11 cellular contexts compared by ENCODE assay signal in the genomic region with DNA sequence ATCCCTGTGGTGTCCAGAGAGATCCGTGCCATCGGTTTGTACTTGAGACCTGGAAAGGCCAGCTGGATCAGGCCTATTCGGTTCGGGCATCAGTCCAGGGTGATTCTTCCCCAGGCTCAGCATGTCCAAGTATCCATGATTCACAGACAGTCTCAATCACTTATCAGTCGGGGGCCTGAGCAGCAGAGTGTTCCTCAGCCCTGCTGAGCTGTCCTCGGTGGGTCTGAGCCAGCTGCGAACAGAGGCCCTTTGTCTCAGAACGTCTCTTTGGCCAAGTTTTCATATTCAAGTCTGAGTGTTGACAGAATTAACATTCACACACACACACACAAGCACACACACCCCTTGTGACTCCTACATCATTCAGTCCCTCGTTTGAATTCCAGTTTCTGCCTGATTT. TPM values are rescaled to one million over a fixed set of nuclear protein-coding genes. Genes with fewer than 3 reads are reported as not detected.
A peak's percentile ranks its signal among the peaks of the same experiment; 100 is the strongest.
DNase-seq lines count a peak whose midpoint lies in the region; ATAC-seq, FAIRE-seq and TF ChIP-seq lines count a peak whose summit lies in the region.
"Had no signal": no experiment of that assay in that cellular context is flagged by ENCODE, and none has a peak within 500 bp of the region (broad histone marks: within the 10 kb centered on the region; RNA-seq: fewer than 3 reads in every experiment).

No MANE protein-coding gene starts in this region.

- H3K36me3 Mint-ChIP-seq in activated T-helper 17 cell treated with anti-CD3 and anti-CD28 coated beads, Interleukin-2, amount 50 U/mL, for 72 hours (ENCODE audit: low read depth) = no peaks in the 10 kb centered on the region

- peaks cover 8% of the 10 kb centered on the region for H3K4me1 ChIP-seq in osteoblast (ENCODE audit: insufficient read depth, low read length)

- intact Hi-C loops in Right ventricle myocardium inferior (cut with DNase I) = no loop called here

- H2AFZ ChIP-seq in osteoblast (ENCODE audit: low read length) = peak overlapping the region; percentile 47

- TF ChIP-seq CTCF in osteoblast (IDR thresholded peaks at IDR 0.05; ENCODE audit: extremely low read depth, low read depth, low read length) = no peak

- H3K9me3 ChIP-seq in osteoblast (ENCODE audit: low read depth, low read length) = no peaks in the 10 kb centered on the region
- H3K9me3 ChIP-seq: BLaER1 had no signal

- ATAC-seq in Right ventricle myocardium inferior = peak; percentile 99
- ATAC-seq in activated T-helper 17 cell treated with anti-CD3 and anti-CD28 coated beads, Interleukin-2, amount 50 U/mL, for 72 hours (replicated peaks) = no peak
- ATAC-seq: GM12878 had no signal

- H3K79me2 ChIP-seq in osteoblast (ENCODE audit: insufficient read depth, low read length) = no peaks in the 10 kb centered on the region

- H3K4me1 Mint-ChIP-seq in activated T-helper 17 cell treated with anti-CD3 and anti-CD28 coated beads, Interleukin-2, amount 50 U/mL, for 72 hours = no peaks in the 10 kb centered on the region

- H4K20me1 ChIP-seq in osteoblast (ENCODE audit: insufficient read depth, low read length) = no peaks in the 10 kb centered on the region
- H4K20me1 ChIP-seq: BLaER1 had no signal

- H3K27ac ChIP-seq in osteoblast (ENCODE audit: low read depth, low read length) = no peak overlapping the region
- H3K27ac ChIP-seq: BLaER1 had no signal

- H3K36me3 ChIP-seq in osteoblast (ENCODE audit: insufficient read depth, low read length) = no peaks in the 10 kb centered on the region
- H3K36me3 ChIP-seq: BLaER1 had no signal

- DNase-seq in AG08395 (ENCODE audit: low spot score) = peak; percentile 52
- peak; percentile 24 for DNase-seq in amniotic epithelial cell (ENCODE audit: low read depth)
- peak; percentile 92 for DNase-seq in Right ventricle myocardium inferior (ENCODE audit: missing footprints)
- DNase-seq in osteoblast (ENCODE audit: insufficient read length, low spot score, missing footprints) = peak; percentile 93
- DNase-seq in HTR-8/SVneo (ENCODE audit: insufficient read length, low spot score) = no peak
- no peak for DNase-seq in ureter (ENCODE audit: low spot score)
- DNase-seq in stimulated activated naive CD4-positive, alpha-beta T cell treated with Interleukin-2 at 50 U/mL for 16 hours (lab: John Stamatoyannopoulos, UW) = no peak

- H3K4me3 Mint-ChIP-seq in activated T-helper 17 cell treated with anti-CD3 and anti-CD28 coated beads, Interleukin-2, amount 50 U/mL, for 72 hours = no peak overlapping the region
- H3K4me3 Mint-ChIP-seq: dendritic cell treated with granulocyte-macrophage colony-stimulating factor and Interleukin-4, amounts not matched to agents 40 ng/mL and 50 ng/mL, for 4 days had no signal

- H3K9me3 Mint-ChIP-seq in activated T-helper 17 cell treated with anti-CD3 and anti-CD28 coated beads, Interleukin-2, amount 50 U/mL, for 72 hours = no peaks in the 10 kb centered on the region
- H3K9me3 Mint-ChIP-seq: dendritic cell treated with granulocyte-macrophage colony-stimulating factor and Interleukin-4, amounts not matched to agents 40 ng/mL and 50 ng/mL, for 4 days had no signal

- H3K27me3 Mint-ChIP-seq in activated T-helper 17 cell treated with anti-CD3 and anti-CD28 coated beads, Interleukin-2, amount 50 U/mL, for 72 hours = no peaks in the 10 kb centered on the region
- H3K27me3 Mint-ChIP-seq: dendritic cell treated with granulocyte-macrophage colony-stimulating factor and Interleukin-4, amounts not matched to agents 40 ng/mL and 50 ng/mL, for 4 days had no signal

- H3K4me2 ChIP-seq in osteoblast (ENCODE audit: insufficient read depth, low read length) = peak overlapping the region; percentile 1
- H3K4me2 ChIP-seq: BLaER1 had no signal

- H3K4me3 ChIP-seq in osteoblast (ENCODE audit: insufficient read depth, low read length) = no peak overlapping the region
- H3K4me3 ChIP-seq: BLaER1, GM12878 had no signal

- no peak for FAIRE-seq in HTR-8/SVneo (lab: Jason Lieb, UNC)
- FAIRE-seq: GM12878 had no signal

- H3K27me3 ChIP-seq in osteoblast (ENCODE audit: insufficient read depth, low read length) = no peaks in the 10 kb centered on the region
- H3K27me3 ChIP-seq: BLaER1 had no signal

- no peak overlapping the region for H3K27ac Mint-ChIP-seq in activated T-helper 17 cell treated with anti-CD3 and anti-CD28 coated beads, Interleukin-2, amount 50 U/mL, for 72 hours
- H3K27ac Mint-ChIP-seq: dendritic cell treated with granulocyte-macrophage colony-stimulating factor and Interleukin-4, amounts not matched to agents 40 ng/mL and 50 ng/mL, for 4 days had no signal

RNA-seq across cellular contexts. Expression of gene OSBPL9, which starts 33.4 kb away (rescaled TPM):
- total RNA-seq in Right ventricle myocardium inferior (45.1 TPM), osteoblast (87.9 and 96.4 TPM in 2 replicates), ureter (107 TPM)
- total RNA-seq in activated T-helper 17 cell treated with anti-CD3 and anti-CD28 coated beads, Interleukin-2, amount 50 U/mL, for 72 hours = 10 to 100 TPM; 42.9 to 47.6 TPM

Comparison
In these comparisons a context has a peak if more than half of its experiments do, and no peak if none do; other contexts are left out.
1. DNase-seq: peak in AG08395 (single experiment), amniotic epithelial cell (single experiment), Right ventricle myocardium inferior (single experiment) and osteoblast (single experiment); none in HTR-8/SVneo (single experiment), ureter (single experiment) and stimulated activated naive CD4-positive, alpha-beta T cell treated with Interleukin-2 at 50 U/mL for 16 hours (single experiment).